Comparison of ENCODE assay signal across 35 cellular contexts in the genomic region with DNA sequence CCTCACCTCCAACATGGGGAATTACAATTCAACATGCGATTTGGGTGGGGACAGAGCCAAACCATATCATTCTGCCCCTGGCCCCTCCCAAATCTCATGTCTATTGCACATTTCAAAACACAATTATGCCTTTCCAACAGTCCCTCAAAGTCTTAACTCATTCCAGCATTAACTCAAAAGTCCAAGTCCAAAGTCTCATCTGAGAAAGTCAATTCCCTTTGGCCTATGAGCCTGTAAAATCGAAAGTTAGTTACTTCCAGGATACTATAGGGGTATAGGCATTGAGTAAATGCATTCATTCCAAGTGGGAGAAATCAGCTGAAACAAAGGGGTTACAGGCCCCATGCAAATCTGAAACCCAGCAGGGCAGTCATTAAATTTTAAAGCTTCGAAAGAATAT.
"Had no signal": no experiment of that assay in that cellular context is flagged by ENCODE, and none has a peak within 500 bp of the region (broad histone marks: within the 10 kb centered on the region; RNA-seq: fewer than 3 reads in every experiment).

No MANE protein-coding gene starts in this region.

- H3K9me3 ChIP-seq: body of pancreas had no signal

- H3K4me3 ChIP-seq: adrenal gland, ascending aorta, body of pancreas, breast epithelium, cardiac muscle cell had no signal

- H3K27me3 ChIP-seq: adrenal gland, ascending aorta, body of pancreas, brain microvascular endothelial cell, breast epithelium, cardiac muscle cell had no signal

- ATAC-seq: activated naive CD4-positive, alpha-beta T cell treated with anti-CD3 and anti-CD28 coated beads, Interleukin-2, amount 50 U/mL, for 72 hours; activated naive CD8-positive, alpha-beta T cell treated with anti-CD3 and anti-CD28 coated beads, Interleukin-2, amount 50 U/mL, for 24 hours; activated T-cell treated with anti-CD3 and anti-CD28 coated beads, Interleukin-2, amount 50 U/mL, for 4 hours; activated T-cell treated with anti-CD3 and anti-CD28 coated beads, Interleukin-2, amount 50 U/mL, for 72 hours; activated T-helper 17 cell treated with anti-CD3 and anti-CD28 coated beads, Interleukin-2, amount 50 U/mL, for 72 hours; body of pancreas had no signal

- H3K27ac ChIP-seq: adrenal gland, ascending aorta, body of pancreas, brain microvascular endothelial cell, breast epithelium, cardiac muscle cell had no signal

- FAIRE-seq: astrocyte, bronchial epithelial cell had no signal

- DNase-seq: activated effector memory CD4-positive, alpha-beta T cell treated with anti-CD3 and anti-CD28 coated beads, Interleukin-2, amount 50 U/mL, for 16 hours; activated effector memory CD4-positive, alpha-beta T cell treated with Interleukin-2 at 50 U/mL for 16 hours; activated gamma-delta T cell; activated gamma-delta T cell treated with Interleukin-2 at 50 U/mL for 16 hours; activated naive CD4-positive, alpha-beta T cell; activated naive CD4-positive, alpha-beta T cell treated with anti-CD3 and anti-CD28 coated beads for 36 hours; activated naive CD4-positive, alpha-beta T cell treated with anti-CD3 and anti-CD28 coated beads, Interleukin-2, amount 10 ng/mL, durations not matched to agents 7 days and 5 days; activated naive CD4-positive, alpha-beta T cell treated with anti-CD3 and anti-CD28 coated beads, Interleukin-2, amount 50 U/mL, for 16 hours; activated naive CD4-positive, alpha-beta T cell treated with Interleukin-2 at 50 U/mL for 16 hours; activated naive CD8-positive, alpha-beta T cell treated with anti-CD3 and anti-CD28 coated beads for 36 hours; activated naive CD8-positive, alpha-beta T cell treated with anti-CD3 and anti-CD28 coated beads, Interleukin-2, amount 10 ng/mL, durations not matched to agents 7 days and 5 days; activated naive CD8-positive, alpha-beta T cell treated with anti-CD3 and anti-CD28 coated beads, Interleukin-2, amount 50 U/mL, for 24 hours; activated T-cell treated with anti-CD3 and anti-CD28 coated beads for 4 hours; activated T-cell treated with anti-CD3 and anti-CD28 coated beads, Interleukin-2, amount 50 U/mL, for 1 hour; activated T-cell treated with anti-CD3 and anti-CD28 coated beads, Interleukin-2, amount 50 U/mL, for 24 hours; activated T-cell treated with anti-CD3 and anti-CD28 coated beads, Interleukin-2, amount 50 U/mL, for 4 hours; activated T-cell treated with anti-CD3 and anti-CD28 coated beads, Interleukin-2, amount 50 U/mL, for 48 hours; activated T-cell treated with anti-CD3 and anti-CD28 coated beads, Interleukin-2, amount 50 U/mL, for 72 hours; adrenal gland; amniotic stem cell; amygdala; anterior cingulate cortex; aorta; body of pancreas; brain microvascular endothelial cell; caudate nucleus; central memory CD4-positive, alpha-beta T cell; cerebellar nuclear complex had no signal

- H3K36me3 ChIP-seq: adrenal gland, ascending aorta, brain microvascular endothelial cell, breast epithelium, cardiac muscle cell had no signal

- H3K4me1 ChIP-seq: adrenal gland, ascending aorta, body of pancreas, breast epithelium had no signal
